Comparison of ENCODE assay signal across 21 cellular contexts in the genomic region with DNA sequence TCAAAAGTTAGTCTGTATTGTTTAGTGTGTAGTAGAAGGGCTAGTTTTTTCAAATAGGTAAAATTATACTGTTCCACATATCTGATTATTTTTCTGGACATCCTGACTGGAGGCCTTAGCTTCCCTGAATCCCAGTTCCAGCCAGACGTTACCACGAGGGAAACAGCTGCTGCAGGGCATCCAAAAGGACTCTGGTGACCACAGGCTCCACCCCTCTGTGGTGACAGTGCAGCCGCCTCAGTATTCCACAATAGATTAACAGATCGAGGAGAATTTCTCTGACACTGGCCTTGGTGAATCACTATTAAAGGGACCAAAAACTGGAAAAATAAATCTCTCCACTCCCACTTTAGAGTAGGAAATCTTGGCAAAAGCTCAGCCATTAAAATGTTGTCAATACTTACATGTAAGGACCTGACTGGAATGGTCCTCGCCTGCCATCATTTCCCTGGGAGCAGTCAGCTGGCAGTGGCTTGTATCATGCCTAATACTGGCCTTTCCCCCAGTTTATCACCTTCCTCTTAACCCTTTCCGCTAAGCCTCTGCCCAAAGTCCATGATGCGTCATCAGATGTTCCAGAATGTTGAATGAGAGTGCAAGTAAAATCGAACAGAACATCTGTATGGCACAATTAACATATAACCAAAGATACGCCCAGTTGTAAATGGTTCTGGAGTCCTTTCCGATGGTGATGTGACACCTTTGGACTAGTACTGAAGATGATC. TPM values are rescaled to one million over a fixed set of nuclear protein-coding genes. Genes with fewer than 3 reads are reported as not detected.
A peak's percentile ranks its signal among the peaks of the same experiment; 100 is the strongest.
DNase-seq lines count a peak whose midpoint lies in the region; ATAC-seq and TF ChIP-seq lines count a peak whose summit lies in the region.
"Had no signal": no experiment of that assay in that cellular context is flagged by ENCODE, and none has a peak within 500 bp of the region (broad histone marks: within the 10 kb centered on the region; RNA-seq: fewer than 3 reads in every experiment).

No MANE protein-coding gene starts in this region.

- H3K4me1 ChIP-seq in fibroblast of lung (ENCODE audit: control insufficient read depth, extremely low read depth, insufficient read depth, low read length): no peaks in the 10 kb centered on the region

- no peak overlapping the region for H3K27ac ChIP-seq in fibroblast of lung (ENCODE audit: insufficient read depth, low read length)

- no peaks in the 10 kb centered on the region for H3K36me3 ChIP-seq in fibroblast of lung (ENCODE audit: control insufficient read depth, insufficient read depth, low read length)

- no peaks in the 10 kb centered on the region for H3K27me3 ChIP-seq in fibroblast of lung (ENCODE audit: control insufficient read depth, insufficient read depth, low read length)

- no peaks in the 10 kb centered on the region for H4K20me1 ChIP-seq in fibroblast of lung (ENCODE audit: control insufficient read depth, extremely low read depth, insufficient read depth, low read length)

- H3K4me3 ChIP-seq in fibroblast of lung (replicated peaks in 1 of 4; ENCODE audit: control extremely low read depth in 1 of 4, insufficient read depth in 1 of 4, low read depth in 3 of 4, low read length in 4 of 4): no peak overlapping the region

- no peaks in the 10 kb centered on the region for H3K79me2 ChIP-seq in fibroblast of lung (ENCODE audit: control insufficient read depth, insufficient read depth, low read length)

- H3K9ac ChIP-seq in fibroblast of lung (ENCODE audit: insufficient read depth, low read length): no peak overlapping the region

- no peak for ATAC-seq in HG03097 (IDR thresholded peaks at IDR 0.05; ENCODE audit: low FRiP score, unreplicated experiment)
- ATAC-seq: naive thymus-derived CD8-positive, alpha-beta T cell; stimulated activated naive B cell treated with anti-CD40 and anti-IgM and Interleukin-4, amounts not matched to agents 10 μg/mL and 1 μg/mL and 100 μg/mL, for 72 hours had no signal

- TF ChIP-seq CTCF in fibroblast of lung (conservative IDR thresholded peaks at IDR 0.05 in 1 of 2, IDR thresholded peaks at IDR 0.05 in 1 of 2; ENCODE audit: low read depth in 1 of 2, low read length in 2 of 2): no peak

- H3K9me3 ChIP-seq in fibroblast of lung (ENCODE audit: control insufficient read depth, insufficient read depth, low read depth, low read length): no peaks in the 10 kb centered on the region

- no peak overlapping the region for H2AFZ ChIP-seq in fibroblast of lung (ENCODE audit: low read length)

- no peak overlapping the region for H3K4me2 ChIP-seq in fibroblast of lung (ENCODE audit: extremely low read depth, insufficient read depth, low read length)

- peak; percentile 9 for DNase-seq in NCI-H2107 treated with DMSO at 0.1 percent for 48 hours (lab: John Stamatoyannopoulos, UW; ENCODE audit: unreplicated experiment)
- no peak for DNase-seq in NCI-H2107 (lab: John Stamatoyannopoulos, UW)
- DNase-seq in OCI-M1 (lab: John Stamatoyannopoulos, UW): peak; percentile 27
- DNase-seq in fibroblast of lung (ENCODE audit: low read depth in 2 of 2): peak; percentile 3 to 50
- peak; percentile 62 for DNase-seq in pons (ENCODE audit: low spot score)
- no peak for DNase-seq in OCI-M2 (lab: John Stamatoyannopoulos, UW; ENCODE audit: unreplicated experiment)
- no peak for DNase-seq in activated effector memory CD4-positive, alpha-beta T cell treated with Interleukin-2 at 50 U/mL for 16 hours
- DNase-seq: 8988T; CD4-positive, alpha-beta memory T cell; cerebellar nuclear complex; endodermal cell; H9; naive thymus-derived CD8-positive, alpha-beta T cell; NCI-H1694; NCI-H774; stimulated activated CD4-positive, alpha-beta T cell treated with anti-CD3 and anti-CD28 coated beads, Interleukin-12 subunit alpha, Interleukin-12 subunit beta, amount 100 ng/mL, for 4 hours; stimulated activated naive B cell treated with anti-CD40 and anti-IgM and Interleukin-4, amounts not matched to agents 10 μg/mL and 1 μg/mL and 100 μg/mL, for 72 hours; trophoblast cell had no signal

RNA-seq across cellular contexts. Expression of a gene that starts 31.6 kb away (rescaled TPM):
- under 0.01 and 0.66 TPM in 2 replicates for total RNA-seq in fibroblast of lung
- 0.05 and 0.18 TPM in 2 replicates for polyA plus RNA-seq in fibroblast of lung
- 0.21 and 0.27 TPM in 2 replicates for polyA plus RNA-seq in fibroblast of lung (2012)
- not detected in 2 replicates for polyA minus RNA-seq in fibroblast of lung (ENCODE audit: low replicate concordance)
- total RNA-seq: activated CD8-positive, alpha-beta memory T cell treated with anti-CD3 and anti-CD28 coated beads for 36 hours; activated T-helper 2 cell treated with anti-CD3 and anti-CD28 coated beads, Interferon-gamma antibody, Interleukin-2, Interleukin-4, amounts not matched to agents 10 μg/mL and 5 μg/mL and 100 μg/mL, durations not matched to agents 14 hours and 24 hours and 36 hours; CD4-positive, alpha-beta memory T cell; naive thymus-derived CD8-positive, alpha-beta T cell had no signal
- polyA plus RNA-seq: CD4-positive, alpha-beta memory T cell; naive thymus-derived CD8-positive, alpha-beta T cell had no signal

Comparison
In these comparisons a context has a peak if more than half of its experiments do, and no peak if none do; other contexts are left out.
1. DNase-seq: peak in NCI-H2107 treated with DMSO at 0.1 percent for 48 hours (single experiment), OCI-M1 (single experiment), fibroblast of lung (2 of 2) and pons (single experiment); none in NCI-H2107 (single experiment), OCI-M2 (single experiment) and activated effector memory CD4-positive, alpha-beta T cell treated with Interleukin-2 at 50 U/mL for 16 hours (single experiment).